ENCODE assay signal across 1 cellular context in the genomic region with DNA sequence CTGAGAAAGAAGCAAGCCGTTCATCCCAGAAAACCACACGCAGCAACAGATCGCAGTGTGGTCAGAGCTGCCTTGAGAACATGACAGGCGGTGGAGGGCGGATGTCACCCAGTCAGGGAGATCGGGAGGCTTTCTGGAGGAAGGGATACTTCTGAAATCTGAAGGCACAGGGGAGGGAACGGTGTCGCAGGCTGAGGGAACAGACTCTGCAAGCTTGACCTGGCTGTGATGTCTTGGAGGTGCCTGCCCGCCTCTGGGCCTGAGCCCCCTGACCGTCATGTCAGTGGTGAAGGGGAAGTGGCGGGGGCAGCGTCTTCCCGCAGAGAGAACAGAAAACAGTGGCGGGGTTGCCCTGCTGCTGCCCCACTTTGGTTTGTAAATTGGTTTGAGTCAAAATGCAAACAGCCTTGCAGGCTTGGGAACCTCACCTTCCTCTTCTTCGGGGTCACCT.
TF ChIP-seq lines count a peak whose summit lies in the region.

No MANE protein-coding gene starts in this region.

TF ChIP-seq in H1, 55 proteins besides CTCF, POLR2A, EP300 and RAD21:
- no peak for TF ChIP-seq SP2 (IDR thresholded peaks at IDR 0.05; ENCODE audit: low read length)
TF ChIP-seq in H1: peak in this region for 0.
